ENCODE assay signal across 1 cellular context in genomic region chr2:174586418-174586817, GRCh38.
TF ChIP-seq lines count a peak whose summit lies in the region.

No MANE protein-coding gene starts in this region.

TF ChIP-seq in GM23338, 12 proteins besides CTCF, POLR2A, EP300 and RAD21:
- TF ChIP-seq ZNF462 (CRISPR knock-in tag; IDR thresholded peaks at IDR 0.05) (no peak), CREB1 (CRISPR knock-in tag; IDR thresholded peaks at IDR 0.05; ENCODE audit: low read depth) (no peak), STAT1 (IDR thresholded peaks at IDR 0.05; ENCODE audit: unreplicated experiment) (no peak), EZH2phosphoT487 (IDR thresholded peaks at IDR 0.05; ENCODE audit: unreplicated experiment) (no peak), ETS1 (IDR thresholded peaks at IDR 0.05) (no peak), ZNF114 (CRISPR knock-in tag; IDR thresholded peaks at IDR 0.05) (no peak), NANOG (IDR thresholded peaks at IDR 0.05; ENCODE audit: borderline replicate concordance) (no peak), POLR2AphosphoS5 (IDR thresholded peaks at IDR 0.05; ENCODE audit: low read depth) (no peak), ZNF331 (CRISPR knock-in tag; IDR thresholded peaks at IDR 0.05; ENCODE audit: low read depth) (no peak), EZH2 (IDR thresholded peaks at IDR 0.05; ENCODE audit: low read depth, unreplicated experiment) (no peak), REST (IDR thresholded peaks at IDR 0.05; ENCODE audit: unreplicated experiment) (no peak), JUNB (IDR thresholded peaks at IDR 0.05; ENCODE audit: unreplicated experiment) (no peak)
